8 cellular contexts compared by ENCODE assay signal in genomic region chr1:1308756-1309524, GRCh38. TPM values are rescaled to one million over a fixed set of nuclear protein-coding genes. Genes with fewer than 3 reads are reported as not detected.
DNase-seq lines count a peak whose midpoint lies in the region; ATAC-seq and TF ChIP-seq lines count a peak whose summit lies in the region.

No MANE protein-coding gene starts in this region.

- H2AK5ac ChIP-seq in neuronal stem cell (ENCODE audit: low read depth, low read length) = peak overlapping the region; percentile 98

- in situ Hi-C loops in G401 (cut with HindIII; ENCODE audit: low sequenced_read_pairs) = no loop called here

- DNase-seq in G401 (ENCODE audit: low spot score) (peak; percentile 48), esophagus squamous epithelium (lab: John Stamatoyannopoulos, UW) (no peak), neuronal stem cell (ENCODE audit: low spot score) (no peak), amniotic stem cell (lab: John Stamatoyannopoulos, UW) (no peak), COR-L47 (lab: John Stamatoyannopoulos, UW) (no peak)

- no peak overlapping the region for H2BK12ac ChIP-seq in neuronal stem cell (ENCODE audit: low read length)

- H3K9ac ChIP-seq in neuronal stem cell (ENCODE audit: low read depth, low read length, poor library complexity) = peak overlapping the region; percentile 97

- 0 to 10% methylated on average over 3 to 9 of the region's 91 CpGs for WGBS in esophagus squamous epithelium, 2 donors
- no CpG with 5 or more reads among the region's 91 CpGs for WGBS in neuronal stem cell (ENCODE audit: extremely low coverage in 2 of 2, insufficient read length in 2 of 2, insufficient replicate concordance in 1 of 2), 2 donors

- no peaks in the 10 kb centered on the region for H3K9me3 ChIP-seq in esophagus squamous epithelium
- H3K9me3 ChIP-seq in neuronal stem cell (replicated peaks in 1 of 2; ENCODE audit: control insufficient read depth in 2 of 2, insufficient read depth in 1 of 2, low read depth in 1 of 2, low read length in 2 of 2) = no peaks in the 10 kb centered on the region

- peaks cover 19 to 40% (median 27%) of the 10 kb centered on the region in 3 donors for H3K36me3 ChIP-seq in esophagus squamous epithelium
- peaks cover 35 to 47% of the 10 kb centered on the region in 2 donors for H3K36me3 ChIP-seq in neuronal stem cell (replicated peaks in 1 of 2; ENCODE audit: control insufficient read depth in 2 of 2, insufficient read depth in 2 of 2, low read length in 2 of 2)

- peak overlapping the region; percentile 82 for H4K8ac ChIP-seq in neuronal stem cell (ENCODE audit: low read depth, low read length)

- peak overlapping the region; percentile 70 to 76 (median 74) for H3K4me3 ChIP-seq in esophagus squamous epithelium
- H3K4me3 ChIP-seq in neuronal stem cell (ENCODE audit: low read length in 2 of 2) = peak overlapping the region; percentile 75 to 94

- H2BK15ac ChIP-seq in neuronal stem cell (ENCODE audit: low read length) = peak overlapping the region; percentile 26

- peak overlapping the region; percentile 17 for H3K14ac ChIP-seq in neuronal stem cell (ENCODE audit: low read length)

- H3K27me3 ChIP-seq in esophagus squamous epithelium (no peaks in the 10 kb centered on the region), neuronal stem cell (ENCODE audit: control insufficient read depth in 3 of 3, insufficient read depth in 3 of 3, low read depth in 1 of 3, low read length in 3 of 3) (peaks cover 0 to 2% (median 0%) of the 10 kb centered on the region in 3 experiments)

- peak overlapping the region; percentile 96 for H3K23ac ChIP-seq in neuronal stem cell (ENCODE audit: low read depth, low read length, poor library complexity)

- H3K4me2 ChIP-seq in neuronal stem cell (ENCODE audit: insufficient read depth, low read length, poor library complexity, severe bottlenecking) = peak overlapping the region; percentile 93

- H3K4me1 ChIP-seq in esophagus squamous epithelium = peaks cover 48 to 69% (median 57%) of the 10 kb centered on the region in 3 donors
- peaks cover 36 to 38% of the 10 kb centered on the region in 2 donors for H3K4me1 ChIP-seq in neuronal stem cell (ENCODE audit: control insufficient read depth in 2 of 2, insufficient read depth in 1 of 2, low read depth in 1 of 2, low read length in 2 of 2)

- TF ChIP-seq CTCF in VCaP (conservative IDR thresholded peaks at IDR 0.05) (no peak), esophagus squamous epithelium (IDR thresholded peaks at IDR 0.05) (no peak)

- intact Hi-C loops in esophagus squamous epithelium (cut with DNase I) = no loop called here

- no peak overlapping the region for H3K4ac ChIP-seq in neuronal stem cell (ENCODE audit: low read length)

- peak overlapping the region; percentile 96 for H3K27ac ChIP-seq in VCaP
- H3K27ac ChIP-seq in esophagus squamous epithelium = peak overlapping the region; percentile 95 to 99 (median 98)
- H3K27ac ChIP-seq in neuronal stem cell (replicated peaks; ENCODE audit: low read length) = no peak overlapping the region

- H4K91ac ChIP-seq in neuronal stem cell (ENCODE audit: low read depth, low read length, poor library complexity) = no peak overlapping the region

- H2AFZ ChIP-seq in neuronal stem cell (ENCODE audit: low read length) = peak overlapping the region; percentile 96

- H3K79me1 ChIP-seq in neuronal stem cell (ENCODE audit: low read depth, low read length) = peaks cover 20% of the 10 kb centered on the region

- peak; percentile 0 for ATAC-seq in HG02610 (IDR thresholded peaks at IDR 0.05; ENCODE audit: unreplicated experiment)
- ATAC-seq in HG02885 (IDR thresholded peaks at IDR 0.05; ENCODE audit: poor library complexity, unreplicated experiment) = no peak

- no peak for TF ChIP-seq POLR2A in esophagus squamous epithelium (IDR thresholded peaks at IDR 0.05)

- peak overlapping the region; percentile 82 for H2BK5ac ChIP-seq in neuronal stem cell (ENCODE audit: low read length)

- peak overlapping the region; percentile 61 for H2BK120ac ChIP-seq in neuronal stem cell (ENCODE audit: low read depth, low read length)

- H3K18ac ChIP-seq in neuronal stem cell (ENCODE audit: low read length) = peak overlapping the region; percentile 98

RNA-seq across cellular contexts. Expression of gene PUSL1, which starts 0.5 kb away (rescaled TPM):
- 66.7 and 84.9 TPM in 2 replicates for total RNA-seq in G401 (2014; rRNA removed; shearing (Covaris generic))
- total RNA-seq in esophagus squamous epithelium = 10 to 100 TPM; 20.0 to 52.5 (median 33.2) TPM
- polyA plus RNA-seq in neuronal stem cell (2013, experiment 1 of 2) = 15.2 TPM
- 15.0 TPM for polyA plus RNA-seq in neuronal stem cell (2013, experiment 2 of 2)

RNA-seq across cellular contexts. Expression of gene ACAP3, which starts 1.2 kb away (rescaled TPM):
- 23.6 and 33.8 TPM in 2 replicates for total RNA-seq in G401 (2014; rRNA removed; shearing (Covaris generic))
- 10 to 100 TPM; 36.4 to 66.7 (median 56.9) TPM for total RNA-seq in esophagus squamous epithelium
- polyA plus RNA-seq in neuronal stem cell (2013, experiment 1 of 2) = 19.8 TPM
- 18.5 TPM for polyA plus RNA-seq in neuronal stem cell (2013, experiment 2 of 2)

RNA-seq across cellular contexts. Expression of gene INTS11, which starts 15.5 kb away (rescaled TPM):
- total RNA-seq in G401 (2014; rRNA removed; shearing (Covaris generic)) = 107 and 109 TPM in 2 replicates
- total RNA-seq in esophagus squamous epithelium = 10 to 100 TPM; 61.5 to 82.0 (median 63.6) TPM
- 73.8 TPM for polyA plus RNA-seq in neuronal stem cell (2013, experiment 1 of 2)
- 72.0 TPM for polyA plus RNA-seq in neuronal stem cell (2013, experiment 2 of 2)

RNA-seq across cellular contexts. Expression of gene CPTP, which starts 15.7 kb away (rescaled TPM):
- total RNA-seq in G401 (2014; rRNA removed; shearing (Covaris generic)) = 22.5 and 23.5 TPM in 2 replicates
- 10 to 100 TPM; 27.7 to 75.2 (median 33.4) TPM for total RNA-seq in esophagus squamous epithelium
- polyA plus RNA-seq in neuronal stem cell (2013, experiment 1 of 2) = 9.4 TPM
- polyA plus RNA-seq in neuronal stem cell (2013, experiment 2 of 2) = 9.2 TPM

RNA-seq across cellular contexts. Expression of gene TAS1R3, which starts 22.1 kb away (rescaled TPM):
- 0.14 TPM in 1 of 2 replicates, not detected in the other for total RNA-seq in G401 (2014; rRNA removed; shearing (Covaris generic))
- under 1 TPM; 0.13 to 0.57 (median 0.30) TPM for total RNA-seq in esophagus squamous epithelium
- polyA plus RNA-seq in neuronal stem cell (2013, experiment 1 of 2) = 0.14 TPM
- 0.12 TPM for polyA plus RNA-seq in neuronal stem cell (2013, experiment 2 of 2)
